In the genomic region with DNA sequence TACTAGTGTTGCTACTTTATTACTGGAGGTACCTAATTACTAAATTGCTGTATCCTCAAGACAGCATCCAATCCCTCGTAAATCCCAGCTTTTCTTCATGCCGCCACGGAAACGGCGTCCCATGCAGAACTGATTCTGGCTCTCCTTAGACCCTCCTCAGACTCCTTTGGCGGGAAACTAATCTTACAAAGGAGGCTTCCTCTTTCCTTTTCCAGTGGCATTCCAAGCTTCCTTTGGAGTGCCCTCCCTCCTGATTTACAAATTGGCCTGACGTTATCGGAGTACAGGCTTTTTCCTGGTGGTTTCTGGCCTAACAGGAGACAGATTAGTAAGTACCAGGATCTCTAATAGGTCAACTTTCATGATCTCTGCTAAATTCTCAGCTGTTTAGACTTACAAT, we compare ENCODE assay signal across 9 cellular contexts. TPM values are rescaled to one million over a fixed set of nuclear protein-coding genes. Genes with fewer than 3 reads are reported as not detected.
DNase-seq lines count a peak whose midpoint lies in the region; ATAC-seq and TF ChIP-seq lines count a peak whose summit lies in the region.
"Had no signal": no experiment of that assay in that cellular context is flagged by ENCODE, and none has a peak within 500 bp of the region (broad histone marks: within the 10 kb centered on the region; RNA-seq: fewer than 3 reads in every experiment).

No MANE protein-coding gene starts in this region.

- intact Hi-C loops in CD8-positive, alpha-beta T cell (cut with DNase I, micrococcal nuclease): loop anchor here (2.0 to 10.0 kb wide), 6 partner anchors 308 to 1370 kb away; a partner anchor contains a TSS
- intact Hi-C loops in colonic mucosa (cut with DNase I): no loop called here

- peaks cover 35% of the 10 kb centered on the region for H3K4me1 Mint-ChIP-seq in CD8-positive, alpha-beta T cell (ENCODE audit: low read depth)
- peaks cover 31% of the 10 kb centered on the region for H3K4me1 Mint-ChIP-seq in nephron

- H3K36me3 ChIP-seq in CD8-positive, alpha-beta T cell (ENCODE audit: insufficient read depth, low read length): no peaks in the 10 kb centered on the region
- H3K36me3 ChIP-seq in HUES6 (ENCODE audit: control insufficient read depth, insufficient read depth, low read length) (no peaks in the 10 kb centered on the region), colonic mucosa (no peaks in the 10 kb centered on the region), upper lobe of left lung (no peaks in the 10 kb centered on the region)

- TF ChIP-seq EP300 in upper lobe of left lung (IDR thresholded peaks at IDR 0.05): no peak

- peaks cover 25% of the 10 kb centered on the region for H3K4me1 ChIP-seq in CD8-positive, alpha-beta T cell (ENCODE audit: insufficient read depth, low read length)
- H3K4me1 ChIP-seq in HUES6 (ENCODE audit: control insufficient read depth, insufficient read depth, low read length) (peaks cover 13% of the 10 kb centered on the region), colonic mucosa (no peaks in the 10 kb centered on the region), upper lobe of left lung (peaks cover 7 to 29% (median 20%) of the 10 kb centered on the region in 4 donors)

- no peak for TF ChIP-seq CTCF in CD8-positive, alpha-beta T cell (IDR thresholded peaks at IDR 0.05)
- TF ChIP-seq CTCF in colonic mucosa (IDR thresholded peaks at IDR 0.05) (no peak), nephron (IDR thresholded peaks at IDR 0.05; ENCODE audit: unreplicated experiment in 3 of 3) (no peak), upper lobe of left lung (IDR thresholded peaks at IDR 0.05) (no peak)

- no peaks in the 10 kb centered on the region for H3K27me3 Mint-ChIP-seq in CD8-positive, alpha-beta T cell (ENCODE audit: low read depth)
- no peaks in the 10 kb centered on the region for H3K27me3 Mint-ChIP-seq in nephron (ENCODE audit: low read depth)

- no peaks in the 10 kb centered on the region for H3K27me3 ChIP-seq in CD8-positive, alpha-beta T cell (ENCODE audit: insufficient read depth, low read length)
- no peaks in the 10 kb centered on the region for H3K27me3 ChIP-seq in HUES6 (ENCODE audit: control insufficient read depth, insufficient read depth, low read length)
- no peaks in the 10 kb centered on the region for H3K27me3 ChIP-seq in colonic mucosa
- H3K27me3 ChIP-seq in upper lobe of left lung: no peaks in the 10 kb centered on the region

- 74 to 84% methylated on average over 8 of the region's 8 CpGs for WGBS in upper lobe of left lung, 2 donors

- H3K9ac ChIP-seq in HUES6 (ENCODE audit: low read length) (peak overlapping the region; percentile 94), colonic mucosa (ENCODE audit: low read depth in 2 of 2, low read length in 2 of 2) (peak overlapping the region in 1 of 2 donors; percentile 8)

- no peak for TF ChIP-seq POLR2A in upper lobe of left lung (IDR thresholded peaks at IDR 0.05)

- H3K9me3 Mint-ChIP-seq in CD8-positive, alpha-beta T cell: no peaks in the 10 kb centered on the region
- H3K9me3 Mint-ChIP-seq in nephron: peaks cover 4% of the 10 kb centered on the region

- no peak for DNase-seq in CD8-positive, alpha-beta T cell
- DNase-seq in colonic mucosa (no peak), UCSD-AML1 (lab: John Stamatoyannopoulos, UW; ENCODE audit: unreplicated experiment) (no peak), upper lobe of left lung (no peak), amygdala (lab: John Stamatoyannopoulos, UW) (no peak)
- DNase-seq: cerebellar nuclear complex had no signal

- H3K36me3 Mint-ChIP-seq in CD8-positive, alpha-beta T cell: peaks cover 6% of the 10 kb centered on the region
- H3K36me3 Mint-ChIP-seq in nephron (ENCODE audit: low read depth): no peaks in the 10 kb centered on the region

- CTCF ChIA-PET in CD8-positive, alpha-beta T cell (lab: Charles Lee): interaction anchor here (1.0 to 1.6 kb wide), 2 partner anchors 28 to 248 kb away, joined by 3 to 6 read pairs; no protein-coding TSS in a partner anchor

- H3K4me3 ChIP-seq in CD8-positive, alpha-beta T cell (ENCODE audit: low read depth, low read length): no peak overlapping the region
- peak overlapping the region; percentile 90 for H3K4me3 ChIP-seq in HUES6 (ENCODE audit: low read depth, low read length)
- H3K4me3 ChIP-seq in colonic mucosa: no peak overlapping the region
- H3K4me3 ChIP-seq in upper lobe of left lung: no peak overlapping the region

- no peaks in the 10 kb centered on the region for H3K9me3 ChIP-seq in CD8-positive, alpha-beta T cell (ENCODE audit: low read length)
- H3K9me3 ChIP-seq in HUES6 (ENCODE audit: control insufficient read depth, insufficient read depth, low read depth, low read length) (no peaks in the 10 kb centered on the region), colonic mucosa (no peaks in the 10 kb centered on the region), upper lobe of left lung (no peaks in the 10 kb centered on the region)

- POLR2A ChIA-PET in CD8-positive, alpha-beta T cell (lab: Charles Lee): interaction anchor here (1.6 to 1.8 kb wide), 2 partner anchors 8 to 203 kb away, joined by 5 to 10 read pairs; a partner anchor contains a TSS

- H3K4me3 Mint-ChIP-seq in CD8-positive, alpha-beta T cell: peak overlapping the region; percentile 98
- H3K4me3 Mint-ChIP-seq in nephron: peak overlapping the region; percentile 91 to 99 (median 99)

- no peak for ATAC-seq in CD8-positive, alpha-beta T cell
- ATAC-seq in HG02981 (IDR thresholded peaks at IDR 0.05; ENCODE audit: unreplicated experiment): no peak
- ATAC-seq in upper lobe of left lung (ENCODE audit: low FRiP score in 2 of 2): no peak

- H3K27ac Mint-ChIP-seq in CD8-positive, alpha-beta T cell: no peak overlapping the region
- peak overlapping the region; percentile 98 to 100 (median 100) for H3K27ac Mint-ChIP-seq in nephron

- H3K27ac ChIP-seq in CD8-positive, alpha-beta T cell (ENCODE audit: low read depth, low read length): no peak overlapping the region
- peak overlapping the region; percentile 94; the same call in 1 of the 2 replicates for H3K27ac ChIP-seq in HUES6 (ENCODE audit: low read depth, low read length)
- H3K27ac ChIP-seq in colonic mucosa: peak overlapping the region; percentile 94
- no peak overlapping the region for H3K27ac ChIP-seq in upper lobe of left lung

RNA-seq across cellular contexts. Expression of a gene that starts 1.4 kb away (rescaled TPM):
- total RNA-seq in CD8-positive, alpha-beta T cell: 10 to 100 TPM; 38.1 to 40.3 TPM
- total RNA-seq in colonic mucosa (10 to 100 TPM; 15.7 to 16.6 TPM), upper lobe of left lung (100 to 1,000 TPM in 1 of 6 donors, 10 to 100 TPM in 5; 13.0 to 107 (median 30.0) TPM)

Comparison
In these comparisons a context has a peak if more than half of its experiments do, and no peak if none do; other contexts are left out.
1. H3K27ac ChIP-seq: peak in HUES6 (single experiment) and colonic mucosa (single experiment); none in CD8-positive, alpha-beta T cell (single experiment) and upper lobe of left lung (0 of 4).